ENCODE assay signal across 12 cellular contexts in genomic region chr3:192914873-192915272, GRCh38. TPM values are rescaled to one million over a fixed set of nuclear protein-coding genes. Genes with fewer than 3 reads are reported as not detected.
DNase-seq lines count a peak whose midpoint lies in the region; ATAC-seq and TF ChIP-seq lines count a peak whose summit lies in the region.
"Had no signal": no experiment of that assay in that cellular context is flagged by ENCODE, and none has a peak within 500 bp of the region (broad histone marks: within the 10 kb centered on the region; RNA-seq: fewer than 3 reads in every experiment).

No MANE protein-coding gene starts in this region.

- H3K4me3 Mint-ChIP-seq in naive thymus-derived CD4-positive, alpha-beta T cell, result peak overlapping the region in 7 of 10 donors; percentile 4 to 99 (median 92)
- peak overlapping the region in 1 of 2 donors; percentile 96 for H3K4me3 Mint-ChIP-seq in CD14-positive monocyte

- intact Hi-C loops in Panc1 (cut with micrococcal nuclease; ENCODE audit: unreplicated experiment) (loop anchor here (5.0 kb wide), 1 partner anchor 127 kb away; no protein-coding TSS in a partner anchor), CD14-positive monocyte (cut with micrococcal nuclease) (loop anchor here in 1 of 2 donors (10.0 kb wide), 1 partner anchor 60 kb away; no protein-coding TSS in a partner anchor)
- intact Hi-C loops in naive thymus-derived CD4-positive, alpha-beta T cell (cut with micrococcal nuclease), result loop anchor here (1.0 to 10.0 kb wide), 4 partner anchors 8 to 680 kb away; partner anchors contain the start of gene OPA1 (in 2 of the 2)

- H3K4me1 ChIP-seq in Panc1 (ENCODE audit: control insufficient read depth, insufficient read depth, low read length), result peaks cover 22% of the 10 kb centered on the region
- H3K4me1 ChIP-seq in naive thymus-derived CD4-positive, alpha-beta T cell (ENCODE audit: control insufficient read depth in 2 of 2, insufficient read depth in 2 of 2, low read length in 2 of 2), result peaks cover 0 to 11% of the 10 kb centered on the region in 2 donors

- H3K4me1 Mint-ChIP-seq in naive thymus-derived CD4-positive, alpha-beta T cell, result peaks cover 6 to 55% (median 45%) of the 10 kb centered on the region in 7 donors
- H3K4me1 Mint-ChIP-seq in CD14-positive monocyte, result peaks cover 33% of the 10 kb centered on the region

- no peaks in the 10 kb centered on the region for H3K9me3 ChIP-seq in Panc1 (ENCODE audit: control insufficient read depth, insufficient read depth, low read depth, low read length)
- no peaks in the 10 kb centered on the region for H3K9me3 ChIP-seq in naive thymus-derived CD4-positive, alpha-beta T cell (ENCODE audit: control insufficient read depth in 2 of 3, low read length in 3 of 3)
- H3K9me3 ChIP-seq: left lung had no signal

- H3K36me3 Mint-ChIP-seq in naive thymus-derived CD4-positive, alpha-beta T cell, result peaks cover 0 to 22% (median 0%) of the 10 kb centered on the region in 5 donors
- peaks cover 8 to 10% of the 10 kb centered on the region in 2 donors for H3K36me3 Mint-ChIP-seq in CD14-positive monocyte

- H3K36me3 ChIP-seq in Panc1 (ENCODE audit: control insufficient read depth, insufficient read depth, low read length), result no peaks in the 10 kb centered on the region; the same call in 1 of the 2 replicates
- no peaks in the 10 kb centered on the region for H3K36me3 ChIP-seq in naive thymus-derived CD4-positive, alpha-beta T cell (ENCODE audit: control insufficient read depth in 2 of 3, insufficient read depth in 3 of 3, low read length in 3 of 3)
- H3K36me3 ChIP-seq: left lung had no signal

- DNase-seq in NCI-H345 (lab: John Stamatoyannopoulos, UW) (peak; percentile 46), NCI-H345 treated with DMSO at 0.1 percent for 48 hours (lab: John Stamatoyannopoulos, UW; ENCODE audit: unreplicated experiment) (no peak), Panc1 (ENCODE audit: low read depth, low spot score) (no peak), UCSD-AML1 (lab: John Stamatoyannopoulos, UW; ENCODE audit: unreplicated experiment) (no peak), iPS-NIHi7 (ENCODE audit: extremely low spot score) (no peak), CD14-positive monocyte (ENCODE audit: low spot score) (no peak)
- DNase-seq in naive thymus-derived CD4-positive, alpha-beta T cell, result no peak
- DNase-seq: aorta, GOT3, left lung, T1000 had no signal

- no peak overlapping the region for H3K4me3 ChIP-seq in Panc1 (ENCODE audit: low read depth in 2 of 2, low read length in 2 of 2)
- no peak overlapping the region for H3K4me3 ChIP-seq in naive thymus-derived CD4-positive, alpha-beta T cell (ENCODE audit: low read length)

- H3K27me3 ChIP-seq in Panc1 (ENCODE audit: control insufficient read depth, insufficient read depth, low read length), result no peaks in the 10 kb centered on the region
- H3K27me3 ChIP-seq in naive thymus-derived CD4-positive, alpha-beta T cell (ENCODE audit: control insufficient read depth in 2 of 2, insufficient read depth in 2 of 2, low read length in 2 of 2), result no peaks in the 10 kb centered on the region

- POLR2A ChIA-PET in Panc1 (lab: Charles Lee), result interaction anchor here (0.5 to 0.6 kb wide), 3 partner anchors 120 to 1145 kb away, joined by 3 to 13 read pairs (median 4); no protein-coding TSS in a partner anchor
- POLR2A ChIA-PET in naive thymus-derived CD4-positive, alpha-beta T cell (lab: Charles Lee), result interaction anchor here (1.1 to 1.4 kb wide), 2 partner anchors 16 to 22 kb away, joined by 3 to 6 read pairs; no protein-coding TSS in a partner anchor

- TF ChIP-seq CTCF in Panc1 (IDR thresholded peaks at IDR 0.05) (no peak), CD14-positive monocyte (IDR thresholded peaks at IDR 0.05) (no peak)

- H3K9me3 Mint-ChIP-seq in naive thymus-derived CD4-positive, alpha-beta T cell, result peaks cover 0 to 2% (median 0%) of the 10 kb centered on the region in 11 donors
- peaks cover 0 to 19% (median 11%) of the 10 kb centered on the region in 7 donors for H3K9me3 Mint-ChIP-seq in CD14-positive monocyte

- in situ Hi-C loops in Panc1 (cut with HindIII; ENCODE audit: low pct_unique_long_range_greater_than_20kb, low sequenced_read_pairs), result no loop called here

- CTCF ChIA-PET in Panc1 (lab: Charles Lee), result interaction anchor here (0.6 to 2.1 kb wide), 4 partner anchors 26 to 102 kb away, joined by 3 to 15 read pairs (median 10); no protein-coding TSS in a partner anchor
- CTCF ChIA-PET in naive thymus-derived CD4-positive, alpha-beta T cell (lab: Charles Lee), result interaction anchor here (0.8 kb wide), 1 partner anchor 10 kb away, joined by 3 read pairs; no protein-coding TSS in a partner anchor

- 0 out of 2 replicates have a peak overlapping the region, but pooled peaks have one; percentile 11 for H3K27ac ChIP-seq in Panc1 (ENCODE audit: low read length)
- no peak overlapping the region for H3K27ac ChIP-seq in naive thymus-derived CD4-positive, alpha-beta T cell (ENCODE audit: low read depth, low read length)
- H3K27ac ChIP-seq: left lung had no signal

- H3K27ac Mint-ChIP-seq in naive thymus-derived CD4-positive, alpha-beta T cell, result peak overlapping the region in 2 of 9 donors; percentile 41 to 43
- no peak overlapping the region for H3K27ac Mint-ChIP-seq in CD14-positive monocyte

- no TSS peak for BruUV-seq in Panc1 (replicated peaks; lab: Mats Ljungman, UMichigan)

- H3K27me3 Mint-ChIP-seq in naive thymus-derived CD4-positive, alpha-beta T cell, result peaks cover 35 to 53% (median 49%) of the 10 kb centered on the region in 5 donors
- peaks cover 60 to 72% (median 65%) of the 10 kb centered on the region in 3 donors for H3K27me3 Mint-ChIP-seq in CD14-positive monocyte (ENCODE audit: low read depth in 3 of 3)

- ATAC-seq in HG03378 (IDR thresholded peaks at IDR 0.05; ENCODE audit: unreplicated experiment) (peak; percentile 1), Panc1 (no peak)
- ATAC-seq in naive thymus-derived CD4-positive, alpha-beta T cell, result no peak
- ATAC-seq: left lung had no signal

RNA-seq across cellular contexts. Expression of gene MB21D2, which starts 2.8 kb away (rescaled TPM):
- total RNA-seq in Panc1 (2021; ENCODE audit: unreplicated experiment), result 7.8 TPM
- 3.6 TPM for polyA plus RNA-seq in Panc1 (2012; ENCODE audit: insufficient read length)
- total RNA-seq in naive thymus-derived CD4-positive, alpha-beta T cell, result 10 to 100 TPM in 1 of 5 experiments, 1 to 10 TPM in 4; 1.7 to 21.5 (median 3.3) TPM
- polyA plus RNA-seq in naive thymus-derived CD4-positive, alpha-beta T cell, result 1 to 10 TPM; 3.2 to 6.5 TPM
- polyA plus RNA-seq in CD14-positive monocyte, result under 1 TPM; 0.37 to 0.59 TPM
